ENCODE assay signal across 27 cellular contexts in genomic region chr10:80619036-80619435, GRCh38.
DNase-seq lines count a peak whose midpoint lies in the region; ATAC-seq, FAIRE-seq and TF ChIP-seq lines count a peak whose summit lies in the region.
"Had no signal": no experiment of that assay in that cellular context is flagged by ENCODE, and none has a peak within 500 bp of the region (broad histone marks: within the 10 kb centered on the region; RNA-seq: fewer than 3 reads in every experiment).

No MANE protein-coding gene starts in this region.

- no peak overlapping the region for H2BK12ac ChIP-seq in H1 (ENCODE audit: low read depth, low read length)

- no peak overlapping the region for H3K4me3 ChIP-seq in RWPE2 (ENCODE audit: severe bottlenecking)
- no peak overlapping the region for H3K4me3 ChIP-seq in H1 (ENCODE audit: extremely low read depth in 1 of 4, insufficient read depth in 2 of 4, low read depth in 3 of 4, low read length in 4 of 4)
- H3K4me3 ChIP-seq: A549; BLaER1 treated with 17β-estradiol and CSF1 and Interleukin-3, amounts not matched to agents 10 nM and 100 nM; K562; SJSA1 had no signal

- H3K4me1 Mint-ChIP-seq in type B pancreatic cell (ENCODE audit: unreplicated experiment) = no peaks in the 10 kb centered on the region

- H3K4me2 ChIP-seq in H1 (ENCODE audit: insufficient read depth in 1 of 2, low read depth in 2 of 2, low read length in 2 of 2) = no peak overlapping the region
- H3K4me2 ChIP-seq: A549 had no signal

- no peak overlapping the region for H4K8ac ChIP-seq in H1 (ENCODE audit: extremely low read depth, insufficient read depth, low read length)

- no peak overlapping the region for H2BK15ac ChIP-seq in H1 (ENCODE audit: low read length)

- no peak overlapping the region for H2BK5ac ChIP-seq in H1 (ENCODE audit: low read depth, low read length)

- no peak overlapping the region for H3K27ac Mint-ChIP-seq in type B pancreatic cell
- H3K27ac Mint-ChIP-seq: CD4-positive, alpha-beta T cell had no signal

- no peak overlapping the region for H4K91ac ChIP-seq in H1 (replicated peaks; ENCODE audit: insufficient read length, low read length)

- no peaks in the 10 kb centered on the region for H4K20me1 ChIP-seq in H1 (replicated peaks in 1 of 2; ENCODE audit: control insufficient read depth in 1 of 2, insufficient read depth in 2 of 2, low read length in 2 of 2)
- H4K20me1 ChIP-seq: BLaER1 treated with 17β-estradiol and CSF1 and Interleukin-3, amounts not matched to agents 10 nM and 100 nM had no signal

- no peak overlapping the region for H3K27ac ChIP-seq in RWPE2 (ENCODE audit: poor library complexity, severe bottlenecking)
- no peak overlapping the region for H3K27ac ChIP-seq in H1 (ENCODE audit: low read depth, low read length)
- no peak overlapping the region for H3K27ac ChIP-seq in foreskin keratinocyte
- H3K27ac ChIP-seq: A549, SJSA1 had no signal

- H3K36me3 Mint-ChIP-seq in type B pancreatic cell = no peaks in the 10 kb centered on the region

- no peaks in the 10 kb centered on the region for H3K23me2 ChIP-seq in H1 (ENCODE audit: low read depth, low read length)

- 94% methylated on average over 5 of the region's 5 CpGs; no CpG with 5 or more reads in 1 of the 2 experiments for WGBS in H1 (ENCODE audit: extremely low coverage in 1 of 2, insufficient coverage in 1 of 2, insufficient read length in 1 of 2, insufficient replicate concordance in 2 of 2, low coverage in 1 of 2, low lambda C conversion rate in 2 of 2, missing lambda C conversion rate in 1 of 2), 2 experiments

- no peak overlapping the region for H3K4me3 Mint-ChIP-seq in type B pancreatic cell
- H3K4me3 Mint-ChIP-seq: CD4-positive, alpha-beta T cell had no signal

- no peak overlapping the region for H2AFZ ChIP-seq in H1 (ENCODE audit: low read length)

- H3K4ac ChIP-seq in H1 (replicated peaks; ENCODE audit: insufficient read length, low read depth, low read length) = no peak overlapping the region

- H3K18ac ChIP-seq in H1 (ENCODE audit: extremely low read depth, low read length) = peak overlapping the region; percentile 52; the same call in 1 of the 2 replicates

- H3K4me1 ChIP-seq in RWPE2 (ENCODE audit: insufficient read depth, poor library complexity, severe bottlenecking) (peaks cover 8% of the 10 kb centered on the region), H1 (replicated peaks in 1 of 4; ENCODE audit: control insufficient read depth in 3 of 4, insufficient read depth in 4 of 4, low read length in 3 of 4) (no peaks in the 10 kb centered on the region), foreskin keratinocyte (peaks cover 6% of the 10 kb centered on the region)
- H3K4me1 ChIP-seq: A549, SJSA1 had no signal

- no peak overlapping the region for H2BK120ac ChIP-seq in H1 (replicated peaks; ENCODE audit: low read depth, low read length)

- TF ChIP-seq RAD21 in H1 (IDR thresholded peaks at IDR 0.05 in 1 of 2, conservative IDR thresholded peaks at IDR 0.05 in 1 of 2; ENCODE audit: low read depth in 2 of 2, low read length in 2 of 2) = no peak

- no peaks in the 10 kb centered on the region for H3K79me1 ChIP-seq in H1 (ENCODE audit: low read depth, low read length)

- H2BK20ac ChIP-seq in H1 (ENCODE audit: low read length) = no peak overlapping the region; the same call in 1 of the 2 replicates

- H3K9ac ChIP-seq in H1 (replicated peaks in 1 of 4; ENCODE audit: extremely low read depth in 1 of 4, low read depth in 3 of 4, low read length in 3 of 4) = no peak overlapping the region; a peak in 1 of 7 replicates
- H3K9ac ChIP-seq: BLaER1 treated with 17β-estradiol and CSF1 and Interleukin-3, amounts not matched to agents 10 nM and 100 nM had no signal

- H3K14ac ChIP-seq in H1 (ENCODE audit: insufficient read length) = no peak overlapping the region

- no peaks in the 10 kb centered on the region for H3K9me3 Mint-ChIP-seq in type B pancreatic cell
- H3K9me3 Mint-ChIP-seq: CD4-positive, alpha-beta T cell had no signal

- DNase-seq in RWPE2 (ENCODE audit: low spot score) = no peak
- no peak for DNase-seq in H1 (ENCODE audit: low read depth in 1 of 2, low spot score in 2 of 2)
- peak; percentile 68 to 86 for DNase-seq in foreskin keratinocyte
- peak; percentile 56 for DNase-seq in type B pancreatic cell (ENCODE audit: extremely low spot score, unreplicated experiment)
- no peak for DNase-seq in activated CD4-positive, alpha-beta T cell treated with anti-CD3 and anti-CD28 coated beads, Interleukin-2, amount 50 U/mL, for 1 hour
- DNase-seq: AML-193; CD4-positive, alpha-beta T cell; Kasumi-1; MV-4-11; NCI-H1105; NCI-H1436 treated with DMSO at 0.1 percent for 48 hours; NCI-H187 treated with DMSO at 0.1 percent for 48 hours; NCI-H2171 treated with DMSO at 0.1 percent for 48 hours; NCI-H345; NCI-H774 had no signal

- FAIRE-seq in H1 (lab: Jason Lieb, UNC) = no peak
- FAIRE-seq: A549, D721Med, GM18507, HepG2, K562, RCC 7860 had no signal

- peak; percentile 94 for ATAC-seq in RWPE2 (ENCODE audit: low read depth)
- peak; percentile 95 for ATAC-seq in foreskin keratinocyte
- ATAC-seq in activated CD4-positive, CD25-positive, alpha-beta regulatory T cell treated with anti-CD3 and anti-CD28 coated beads, Interleukin-2, amount 50 U/mL, for 24 hours = no peak
- ATAC-seq in HG02678 (IDR thresholded peaks at IDR 0.05; ENCODE audit: unreplicated experiment) = no peak
- ATAC-seq: A549, HCT116, HepG2, K562, Right ventricle myocardium inferior had no signal

- H3K23ac ChIP-seq in H1 (ENCODE audit: insufficient read length) = no peak overlapping the region

- no peak overlapping the region for H2AK5ac ChIP-seq in H1 (ENCODE audit: low read depth, low read length)

- H3K79me2 ChIP-seq in H1 (ENCODE audit: control insufficient read depth in 1 of 2, insufficient read depth in 2 of 2, low read length in 2 of 2) = no peaks in the 10 kb centered on the region

- H3K36me3 ChIP-seq in RWPE2 (ENCODE audit: low read depth) (no peaks in the 10 kb centered on the region), H1 (ENCODE audit: control insufficient read depth in 2 of 4, insufficient read depth in 4 of 4, low read length in 3 of 4) (no peaks in the 10 kb centered on the region)
- H3K36me3 ChIP-seq: SJSA1 had no signal

- no peaks in the 10 kb centered on the region for H3K27me3 ChIP-seq in RWPE2 (ENCODE audit: insufficient read depth, poor library complexity, severe bottlenecking)
- H3K27me3 ChIP-seq in H1 (replicated peaks in 1 of 4; ENCODE audit: control insufficient read depth in 3 of 4, extremely low read depth in 1 of 4, insufficient read depth in 3 of 4, low read length in 3 of 4) = no peaks in the 10 kb centered on the region
- H3K27me3 ChIP-seq in foreskin keratinocyte = no peaks in the 10 kb centered on the region
- H3K27me3 ChIP-seq: BLaER1 treated with 17β-estradiol and CSF1 and Interleukin-3, amounts not matched to agents 10 nM and 100 nM; SJSA1 had no signal

- no peak overlapping the region for H3K56ac ChIP-seq in H1 (replicated peaks; ENCODE audit: insufficient read length, low read depth, low read length)

- peaks cover 5% of the 10 kb centered on the region for H3K27me3 Mint-ChIP-seq in type B pancreatic cell
- H3K27me3 Mint-ChIP-seq: CD4-positive, alpha-beta T cell had no signal

- no peaks in the 10 kb centered on the region for H3K9me3 ChIP-seq in RWPE2 (ENCODE audit: severe bottlenecking)
- no peaks in the 10 kb centered on the region for H3K9me3 ChIP-seq in H1 (ENCODE audit: insufficient read depth in 2 of 2, low read depth in 1 of 2, low read length in 1 of 2)
- H3K9me3 ChIP-seq: A549, SJSA1 had no signal

- CTCF ChIA-PET in H1 (lab: Charles Lee; ENCODE audit: partially characterized antibody) = interaction anchor here (1.1 to 12.9 kb wide), 3 partner anchors 15 to 46 kb away, joined by 3 to 158 read pairs (median 3); no protein-coding TSS in a partner anchor

- no peak for TF ChIP-seq POLR2A in H1 (IDR thresholded peaks at IDR 0.05; ENCODE audit: control extremely low read depth in 1 of 2, low read depth in 2 of 2, low read length in 2 of 2)

- no peak for TF ChIP-seq CTCF in RWPE2 (IDR thresholded peaks at IDR 0.05; ENCODE audit: poor library complexity, severe bottlenecking)
- TF ChIP-seq CTCF in H1 (IDR thresholded peaks at IDR 0.05; ENCODE audit: control extremely low read depth in 1 of 3, insufficient read depth in 1 of 3, low read depth in 1 of 3, low read length in 3 of 3) = no peak
- TF ChIP-seq CTCF in foreskin keratinocyte (conservative IDR thresholded peaks at IDR 0.05) = no peak
- TF ChIP-seq CTCF in type B pancreatic cell (conservative IDR thresholded peaks at IDR 0.05) = no peak

- POLR2A ChIA-PET in H1 (lab: Charles Lee; ENCODE audit: partially characterized antibody) = no interaction called here

- no peak for TF ChIP-seq EP300 in H1 (IDR thresholded peaks at IDR 0.05; ENCODE audit: borderline replicate concordance in 1 of 2, low read depth in 2 of 2, low read length in 2 of 2)

- no peak overlapping the region for H4K5ac ChIP-seq in H1 (ENCODE audit: insufficient read length, low read depth, low read length)

TF ChIP-seq in H1, 55 proteins besides CTCF, POLR2A, EP300 and RAD21 (continues in another document):
- TF ChIP-seq SRF (IDR thresholded peaks at IDR 0.05; ENCODE audit: low read depth, low read length) = no peak
- TF ChIP-seq POLR2AphosphoS5 (IDR thresholded peaks at IDR 0.05; ENCODE audit: low read depth, low read length) = no peak
- no peak for TF ChIP-seq KDM4A (IDR thresholded peaks at IDR 0.05; ENCODE audit: low read depth, low read length, severe bottlenecking)
- TF ChIP-seq HDAC6 (IDR thresholded peaks at IDR 0.05; ENCODE audit: low read depth, low read length) = no peak
- no peak for TF ChIP-seq GABPA (IDR thresholded peaks at IDR 0.05; ENCODE audit: borderline replicate concordance, insufficient read depth, low read length)
- no peak for TF ChIP-seq YY1 (IDR thresholded peaks at IDR 0.05; ENCODE audit: low read depth, low read length)
- TF ChIP-seq BRCA1 (IDR thresholded peaks at IDR 0.05; ENCODE audit: low read depth, low read length) = no peak
- TF ChIP-seq ATF2 (IDR thresholded peaks at IDR 0.05; ENCODE audit: low read length) = no peak
- TF ChIP-seq ZNF274 (IDR thresholded peaks at IDR 0.05; ENCODE audit: borderline replicate concordance, extremely low read depth, low read length) = no peak
- no peak for TF ChIP-seq SAP30 (IDR thresholded peaks at IDR 0.05; ENCODE audit: insufficient read depth, insufficient replicate concordance, low read length)
- no peak for TF ChIP-seq RNF2 (IDR thresholded peaks at IDR 0.05; ENCODE audit: borderline replicate concordance, low read depth, low read length, missing control alignments, poor library complexity, severe bottlenecking)

Comparison
In these comparisons a context has a peak if more than half of its experiments do, and no peak if none do; other contexts are left out.
1. ATAC-seq: peak in RWPE2 (single experiment) and foreskin keratinocyte (single experiment); none in activated CD4-positive, CD25-positive, alpha-beta regulatory T cell treated with anti-CD3 and anti-CD28 coated beads, Interleukin-2, amount 50 U/mL, for 24 hours (0 of 2) and HG02678 (single experiment).
2. DNase-seq: peak in foreskin keratinocyte (2 of 2) and type B pancreatic cell (single experiment); none in RWPE2 (single experiment), H1 (0 of 2) and activated CD4-positive, alpha-beta T cell treated with anti-CD3 and anti-CD28 coated beads, Interleukin-2, amount 50 U/mL, for 1 hour (single experiment).